Comparison of ENCODE assay signal across 16 cellular contexts in the genomic region with DNA sequence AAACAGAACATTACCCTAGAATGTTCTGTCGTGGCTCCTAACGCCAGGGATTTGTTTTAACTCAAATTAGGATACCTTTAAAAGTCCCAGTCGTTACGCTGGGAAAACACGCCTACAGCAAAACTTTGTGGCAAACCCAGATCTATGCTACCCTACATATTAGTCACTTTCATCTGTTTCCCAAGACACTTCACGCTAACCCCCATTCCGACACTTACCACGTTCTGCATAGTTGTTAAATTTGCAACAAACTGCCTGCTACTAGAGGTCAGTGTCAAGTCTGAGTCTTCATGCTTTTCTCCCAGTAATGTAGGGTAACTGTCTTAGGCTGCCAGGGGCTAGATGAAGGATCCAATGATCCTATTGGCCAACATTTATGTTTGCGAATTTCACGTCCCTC.
A peak's percentile ranks its signal among the peaks of the same experiment; 100 is the strongest.
DNase-seq lines count a peak whose midpoint lies in the region; ATAC-seq and TF ChIP-seq lines count a peak whose summit lies in the region.
"Had no signal": no experiment of that assay in that cellular context is flagged by ENCODE, and none has a peak within 500 bp of the region (broad histone marks: within the 10 kb centered on the region; RNA-seq: fewer than 3 reads in every experiment).

No MANE protein-coding gene starts in this region.

- H3K27me3 Mint-ChIP-seq in endodermal cell (ENCODE audit: insufficient read depth) = no peaks in the 10 kb centered on the region
- H3K27me3 Mint-ChIP-seq: CD8-positive, alpha-beta memory T cell had no signal

- in situ Hi-C loops in gastrocnemius medialis (cut with MboI; ENCODE audit: low sequenced_read_pairs in 4 of 4) = no loop called here
- in situ Hi-C loops in ACHN (cut with HindIII; ENCODE audit: low pct_ligation_motif_present, low pct_unique_long_range_greater_than_20kb, low sequenced_read_pairs) = no loop called here

- H2BK12ac ChIP-seq in trophoblast cell (ENCODE audit: low read length) = no peak overlapping the region

- H3K9me3 Mint-ChIP-seq in endodermal cell = peaks cover 8% of the 10 kb centered on the region

- H3K9me3 ChIP-seq in endodermal cell (ENCODE audit: control insufficient read depth, low read length) (peaks cover 8% of the 10 kb centered on the region), trophoblast cell (ENCODE audit: insufficient read depth, low read depth, low read length) (no peaks in the 10 kb centered on the region), gastrocnemius medialis (no peaks in the 10 kb centered on the region)
- H3K9me3 ChIP-seq: BE2C had no signal

- no peak overlapping the region for H4K12ac ChIP-seq in trophoblast cell (ENCODE audit: low read depth, low read length)

- ATAC-seq in gastrocnemius medialis = no peak
- ATAC-seq: GM12878 had no signal

- intact Hi-C loops in gastrocnemius medialis (cut with DNase I; ENCODE audit: low total_unique reads) = no loop called here

- peaks cover 25% of the 10 kb centered on the region for H3K4me1 Mint-ChIP-seq in endodermal cell
- H3K4me1 Mint-ChIP-seq: CD8-positive, alpha-beta memory T cell had no signal

- no peaks in the 10 kb centered on the region for H3K36me3 ChIP-seq in endodermal cell (ENCODE audit: control insufficient read depth, insufficient read depth, low read length)
- H3K36me3 ChIP-seq in trophoblast cell (ENCODE audit: control insufficient read depth in 1 of 2, insufficient read depth in 2 of 2, low read length in 2 of 2) = no peaks in the 10 kb centered on the region
- H3K36me3 ChIP-seq in gastrocnemius medialis = no peaks in the 10 kb centered on the region
- H3K36me3 ChIP-seq: BE2C had no signal

- H3K4me3 ChIP-seq in endodermal cell (ENCODE audit: low read length) (no peak overlapping the region), trophoblast cell (ENCODE audit: low read depth, low read length) (no peak overlapping the region), gastrocnemius medialis (no peak overlapping the region)
- H3K4me3 ChIP-seq: GM12878 had no signal

- no peak overlapping the region for H3K4me2 ChIP-seq in trophoblast cell (ENCODE audit: low read length)

- H4K91ac ChIP-seq in trophoblast cell (ENCODE audit: low read depth, low read length) = no peak overlapping the region

- no peak overlapping the region for H3K18ac ChIP-seq in trophoblast cell (ENCODE audit: low read length)

- no peak overlapping the region for H2AFZ ChIP-seq in trophoblast cell (ENCODE audit: insufficient read depth, low read length, poor library complexity)

- H3K4me3 Mint-ChIP-seq in endodermal cell = no peak overlapping the region
- H3K4me3 Mint-ChIP-seq: CD8-positive, alpha-beta memory T cell; H9 had no signal

- no peaks in the 10 kb centered on the region for H3K36me3 Mint-ChIP-seq in endodermal cell (ENCODE audit: low read depth)
- H3K36me3 Mint-ChIP-seq: CD8-positive, alpha-beta memory T cell had no signal

- no peak overlapping the region for H3K23ac ChIP-seq in trophoblast cell (ENCODE audit: low read length)

- no peaks in the 10 kb centered on the region for H3K27me3 ChIP-seq in endodermal cell (ENCODE audit: control insufficient read depth, insufficient read depth, low read length, poor library complexity, severe bottlenecking)
- H3K27me3 ChIP-seq in trophoblast cell (ENCODE audit: insufficient read depth, low read length) = no peaks in the 10 kb centered on the region
- H3K27me3 ChIP-seq in gastrocnemius medialis = no peaks in the 10 kb centered on the region
- H3K27me3 ChIP-seq: BE2C had no signal

- H4K8ac ChIP-seq in trophoblast cell (ENCODE audit: low read depth, low read length) = no peak overlapping the region

- H2BK120ac ChIP-seq in trophoblast cell (ENCODE audit: insufficient read depth, low read length, poor library complexity) = no peak overlapping the region

- H3K4ac ChIP-seq in trophoblast cell (ENCODE audit: low read depth, low read length) = no peak overlapping the region

- peak overlapping the region; percentile 32 for H3K27ac ChIP-seq in endodermal cell (ENCODE audit: low read depth, low read length)
- H3K27ac ChIP-seq in trophoblast cell (ENCODE audit: low read depth, low read length) = no peak overlapping the region
- H3K27ac ChIP-seq in gastrocnemius medialis = no peak overlapping the region

- H3K79me1 ChIP-seq in trophoblast cell (ENCODE audit: low read length) = no peaks in the 10 kb centered on the region

- TF ChIP-seq POLR2A in gastrocnemius medialis (IDR thresholded peaks at IDR 0.05) = no peak

- 88 to 94% methylated on average over 6 to 10 of the region's 10 CpGs for WGBS in endodermal cell (ENCODE audit: insufficient coverage in 1 of 2, insufficient read length in 1 of 2), 2 experiments
- WGBS in trophoblast cell (ENCODE audit: extremely low coverage, insufficient coverage, insufficient read length) = 100% methylated on average over 2 of the region's 10 CpGs

- H3K4me1 ChIP-seq in endodermal cell (ENCODE audit: control insufficient read depth, insufficient read depth, low read length) = peaks cover 2% of the 10 kb centered on the region
- H3K4me1 ChIP-seq in trophoblast cell (ENCODE audit: control insufficient read depth in 1 of 2, insufficient read depth in 2 of 2, low read length in 2 of 2) = peaks cover 0 to 2% of the 10 kb centered on the region in 2 experiments
- no peaks in the 10 kb centered on the region for H3K4me1 ChIP-seq in gastrocnemius medialis

- DNase-seq in EL (peak; percentile 14), M059J (ENCODE audit: low read depth) (peak; percentile 43), endodermal cell (no peak), trophoblast cell (peak; percentile 75 to 78), gastrocnemius medialis (no peak), inferior parietal cortex (ENCODE audit: extremely low spot score) (no peak), ACHN (no peak), HK-2 (ENCODE audit: unreplicated experiment) (no peak)
- DNase-seq: CD8-positive, alpha-beta memory T cell; DMS 273 treated with DMSO at 0.1 percent for 48 hours; GOT3; H9; IMR-90; KBM-7 had no signal

- H3K9ac ChIP-seq in endodermal cell (ENCODE audit: extremely low read depth, low read length, poor library complexity, severe bottlenecking) (no peak overlapping the region), trophoblast cell (ENCODE audit: low read length) (no peak overlapping the region)

- no peaks in the 10 kb centered on the region for H3K79me2 ChIP-seq in trophoblast cell (ENCODE audit: control insufficient read depth, insufficient read depth, low read length, poor library complexity)

- no peak overlapping the region for H3K27ac Mint-ChIP-seq in endodermal cell
- H3K27ac Mint-ChIP-seq: CD8-positive, alpha-beta memory T cell; H9 had no signal

- H2AK5ac ChIP-seq in trophoblast cell (ENCODE audit: low read length) = no peak overlapping the region

- no peak overlapping the region for H2BK5ac ChIP-seq in trophoblast cell (ENCODE audit: low read depth, low read length, poor library complexity)

- no peak overlapping the region for H3K14ac ChIP-seq in trophoblast cell (ENCODE audit: low read length)

- TF ChIP-seq CTCF in endodermal cell (conservative IDR thresholded peaks at IDR 0.05) = no peak
- no peak for TF ChIP-seq CTCF in gastrocnemius medialis (IDR thresholded peaks at IDR 0.05 in 4 of 5, conservative IDR thresholded peaks at IDR 0.05 in 1 of 5)

Comparison
In these comparisons a context has a peak if more than half of its experiments do, and no peak if none do; other contexts are left out.
1. DNase-seq: peak in EL (single experiment), M059J (single experiment) and trophoblast cell (2 of 2); none in endodermal cell (single experiment), gastrocnemius medialis (0 of 2), inferior parietal cortex (single experiment), ACHN (single experiment) and HK-2 (single experiment).